In genomic region chr20:49984426-49985153, GRCh38 we compare ENCODE assay signal across 12 cellular contexts. TPM values are rescaled to one million over a fixed set of nuclear protein-coding genes. Genes with fewer than 3 reads are reported as not detected.
DNase-seq lines count a peak whose midpoint lies in the region; ATAC-seq and TF ChIP-seq lines count a peak whose summit lies in the region.
"Had no signal": no experiment of that assay in that cellular context is flagged by ENCODE, and none has a peak within 500 bp of the region (broad histone marks: within the 10 kb centered on the region; RNA-seq: fewer than 3 reads in every experiment).

No MANE protein-coding gene starts in this region.

- in situ Hi-C loops in brain microvascular endothelial cell (cut with HindIII; ENCODE audit: low pct_ligation_motif_present, low sequenced_read_pairs): no loop called here

- no peak overlapping the region for H3K27ac ChIP-seq in brain microvascular endothelial cell
- H3K27ac ChIP-seq in lower lobe of right lung: peak overlapping the region; percentile 72
- H3K27ac ChIP-seq in tibial artery: peak overlapping the region; percentile 53 to 70
- H3K27ac ChIP-seq: 22Rv1, epithelial cell of prostate, VCaP had no signal

- peak; percentile 41 for DNase-seq in DMS 273 (lab: John Stamatoyannopoulos, UW; ENCODE audit: unreplicated experiment)
- no peak for DNase-seq in DMS 273 treated with DMSO at 0.1 percent for 48 hours (lab: John Stamatoyannopoulos, UW)
- no peak for DNase-seq in brain microvascular endothelial cell
- DNase-seq in lower lobe of right lung: no peak
- no peak for DNase-seq in tibial artery
- DNase-seq in SKM-1 treated with dmso at 0.1 percent for 144 hours (lab: John Stamatoyannopoulos, UW; ENCODE audit: unreplicated experiment): no peak
- DNase-seq in globus pallidus (ENCODE audit: low spot score): no peak
- no peak for DNase-seq in kidney glomerular epithelial cell (lab: John Stamatoyannopoulos, UW)
- DNase-seq: activated gamma-delta T cell treated with Interleukin-2 at 50 U/mL for 16 hours had no signal

- H3K9me3 ChIP-seq in lower lobe of right lung (no peaks in the 10 kb centered on the region), tibial artery (no peaks in the 10 kb centered on the region)

- peaks cover 58% of the 10 kb centered on the region for H3K4me1 ChIP-seq in lower lobe of right lung
- H3K4me1 ChIP-seq in tibial artery: peaks cover 0 to 65% (median 36%) of the 10 kb centered on the region in 4 donors

- peak overlapping the region; percentile 97 for H3K4me3 ChIP-seq in brain microvascular endothelial cell (ENCODE audit: low read depth, low read length)
- H3K4me3 ChIP-seq in lower lobe of right lung: peak overlapping the region; percentile 62
- H3K4me3 ChIP-seq in tibial artery: peak overlapping the region; percentile 48 to 54

- ATAC-seq in lower lobe of right lung: no peak

- intact Hi-C loops in lower lobe of right lung (cut with DNase I): no loop called here
- intact Hi-C loops in tibial artery (cut with DNase I; ENCODE audit: low total_unique reads): no loop called here

- H3K27me3 ChIP-seq in brain microvascular endothelial cell (replicated peaks) (no peaks in the 10 kb centered on the region), lower lobe of right lung (ENCODE audit: low read depth) (no peaks in the 10 kb centered on the region), tibial artery (no peaks in the 10 kb centered on the region)

- H3K36me3 ChIP-seq in brain microvascular endothelial cell (replicated peaks) (peaks cover 22% of the 10 kb centered on the region), lower lobe of right lung (peaks cover 11% of the 10 kb centered on the region), tibial artery (peaks cover 0 to 9% (median 0%) of the 10 kb centered on the region in 3 donors)

- TF ChIP-seq CTCF in brain microvascular endothelial cell (IDR thresholded peaks at IDR 0.05; ENCODE audit: low read depth, low read length, missing control alignments) (no peak), lower lobe of right lung (IDR thresholded peaks at IDR 0.05) (no peak), tibial artery (IDR thresholded peaks at IDR 0.05) (no peak)

RNA-seq across cellular contexts. Expression of gene SNAI1, which starts 1.8 kb away (rescaled TPM):
- total RNA-seq in lower lobe of right lung: 1.9 TPM

RNA-seq across cellular contexts. Expression of gene RNF114, which starts 48.4 kb away (rescaled TPM):
- 63.0 TPM for total RNA-seq in lower lobe of right lung
